Comparison of ENCODE assay signal across 1 cellular context in genomic region chr12:119171691-119172090, GRCh38.
TF ChIP-seq lines count a peak whose summit lies in the region.

No MANE protein-coding gene starts in this region.

TF ChIP-seq in GM23338, 12 proteins besides CTCF, POLR2A, EP300 and RAD21 (continued from another document):
- TF ChIP-seq ZNF462 (CRISPR knock-in tag; IDR thresholded peaks at IDR 0.05) (no peak), NANOG (IDR thresholded peaks at IDR 0.05; ENCODE audit: borderline replicate concordance) (no peak), ZNF114 (CRISPR knock-in tag; IDR thresholded peaks at IDR 0.05) (no peak), REST (IDR thresholded peaks at IDR 0.05; ENCODE audit: unreplicated experiment) (no peak), ZNF331 (CRISPR knock-in tag; IDR thresholded peaks at IDR 0.05; ENCODE audit: low read depth) (no peak), STAT1 (IDR thresholded peaks at IDR 0.05; ENCODE audit: unreplicated experiment) (no peak), ETS1 (IDR thresholded peaks at IDR 0.05) (no peak), POLR2AphosphoS5 (IDR thresholded peaks at IDR 0.05; ENCODE audit: low read depth) (no peak)
